In the genomic region with DNA sequence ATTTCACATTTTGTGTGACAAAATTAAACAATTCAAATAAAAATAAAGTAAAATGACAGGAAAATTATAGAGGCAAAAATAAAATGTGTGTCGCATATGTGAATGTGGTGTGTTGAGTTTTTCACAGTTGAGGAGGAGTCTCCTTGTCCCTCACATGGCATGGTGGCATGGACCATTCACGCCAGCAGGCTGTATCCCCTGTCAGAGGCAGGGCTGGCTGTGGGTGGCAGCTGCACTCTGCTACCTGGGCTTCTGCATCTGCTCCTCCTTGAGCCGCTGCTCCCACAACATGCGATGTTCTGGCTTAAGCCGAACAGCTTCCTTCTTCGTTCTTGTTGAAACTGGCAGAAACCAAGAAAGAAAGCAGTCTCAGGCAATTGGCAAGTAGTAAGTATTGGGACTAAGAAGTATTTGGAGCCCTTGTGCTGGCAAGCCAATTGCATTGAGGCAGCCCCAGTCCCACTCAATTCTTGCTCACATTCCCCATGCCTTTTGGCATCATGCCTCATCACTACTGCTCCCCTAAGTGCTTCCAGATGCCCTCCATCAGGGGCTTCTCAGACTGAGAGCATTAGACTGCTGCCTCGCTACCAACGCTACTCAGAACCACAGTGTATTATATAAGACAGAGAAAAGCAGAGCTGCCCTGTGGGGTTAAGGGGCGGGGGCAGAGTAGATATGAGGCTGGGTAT, we compare ENCODE assay signal across 18 cellular contexts.
A peak's percentile ranks its signal among the peaks of the same experiment; 100 is the strongest.
DNase-seq lines count a peak whose midpoint lies in the region; ATAC-seq and TF ChIP-seq lines count a peak whose summit lies in the region.
"Had no signal": no experiment of that assay in that cellular context is flagged by ENCODE, and none has a peak within 500 bp of the region (broad histone marks: within the 10 kb centered on the region; RNA-seq: fewer than 3 reads in every experiment).

No MANE protein-coding gene starts in this region.

- peak overlapping the region in 12 of 21 experiments; percentile 12 to 85 (median 51) for H3K27ac ChIP-seq in skin epidermis

- ATAC-seq in GM19395 (IDR thresholded peaks at IDR 0.05; ENCODE audit: unreplicated experiment) (no peak), HG02571 (IDR thresholded peaks at IDR 0.05; ENCODE audit: unreplicated experiment) (no peak), GM19328 (IDR thresholded peaks at IDR 0.05; ENCODE audit: unreplicated experiment) (no peak)
- ATAC-seq: K562 had no signal

- DNase-seq in NCI-H2227 (lab: John Stamatoyannopoulos, UW; ENCODE audit: unreplicated experiment): peak; percentile 49
- DNase-seq in NCI-H2227 treated with DMSO at 0.1 percent for 48 hours (lab: John Stamatoyannopoulos, UW): no peak
- DNase-seq in RPMI7951 (ENCODE audit: low read depth): peak; percentile 77
- DNase-seq in fibroblast of the aortic adventitia (ENCODE audit: low read depth): peak; percentile 76
- DNase-seq: activated CD4-positive, CD25-positive, alpha-beta regulatory T cell treated with anti-CD3 and anti-CD28 coated beads, Interleukin-2, amount 50 U/mL, for 72 hours; activated CD8-positive, alpha-beta memory T cell treated with anti-CD3 and anti-CD28 coated beads, Interleukin-2, amount 50 U/mL, for 4 hours; activated naive CD4-positive, alpha-beta T cell treated with Interleukin-2 at 50 U/mL for 16 hours; COR-L47; HCEC 1CT; NCI-H1417 treated with DMSO at 0.1 percent for 48 hours; NCI-H510A treated with DMSO at 0.1 percent for 48 hours; stimulated activated CD4-positive, alpha-beta T cell treated with anti-CD3 and anti-CD28 coated beads, Interleukin-1b, Interleukin-23, amount 100 ng/mL, for 48 hours had no signal

- no peak overlapping the region for H3K4me3 ChIP-seq in fibroblast of the aortic adventitia (ENCODE audit: low read depth, low read length)
- no peak overlapping the region for H3K4me3 ChIP-seq in skin epidermis
- H3K4me3 ChIP-seq: A549, K562 had no signal

- TF ChIP-seq CTCF in fibroblast of the aortic adventitia (IDR thresholded peaks at IDR 0.05; ENCODE audit: insufficient read depth, low read length): no peak
